Comparison of ENCODE assay signal across 12 cellular contexts in genomic region chr21:41664881-41665765, GRCh38.
DNase-seq lines count a peak whose midpoint lies in the region; ATAC-seq and TF ChIP-seq lines count a peak whose summit lies in the region.
"Had no signal": no experiment of that assay in that cellular context is flagged by ENCODE, and none has a peak within 500 bp of the region (broad histone marks: within the 10 kb centered on the region; RNA-seq: fewer than 3 reads in every experiment).

No MANE protein-coding gene starts in this region.

- TF ChIP-seq CTCF in heart left ventricle (IDR thresholded peaks at IDR 0.05), result no peak
- no peak for TF ChIP-seq CTCF in progenitor cell of endocrine pancreas (IDR thresholded peaks at IDR 0.05; ENCODE audit: unreplicated experiment)
- TF ChIP-seq CTCF in endothelial cell (IDR thresholded peaks at IDR 0.05; ENCODE audit: unreplicated experiment), result no peak

- no peak overlapping the region for H3K4me3 Mint-ChIP-seq in progenitor cell of endocrine pancreas (ENCODE audit: low read depth)
- H3K4me3 Mint-ChIP-seq in activated T-cell treated with anti-CD3 and anti-CD28 coated beads, Interleukin-2, amount 50 U/mL, for 4 hours, result no peak overlapping the region
- H3K4me3 Mint-ChIP-seq in endothelial cell (ENCODE audit: unreplicated experiment), result no peak overlapping the region

- H3K27me3 ChIP-seq in adipocyte (replicated peaks; ENCODE audit: control insufficient read depth, insufficient read depth, low read length), result no peaks in the 10 kb centered on the region
- H3K27me3 ChIP-seq in heart left ventricle, result peaks cover 0 to 11% (median 0%) of the 10 kb centered on the region in 9 donors

- H3K36me3 Mint-ChIP-seq in progenitor cell of endocrine pancreas (ENCODE audit: insufficient read depth) (no peaks in the 10 kb centered on the region), endothelial cell (ENCODE audit: low read depth, unreplicated experiment) (no peaks in the 10 kb centered on the region)
- no peaks in the 10 kb centered on the region for H3K36me3 Mint-ChIP-seq in activated T-cell treated with anti-CD3 and anti-CD28 coated beads, Interleukin-2, amount 50 U/mL, for 4 hours (ENCODE audit: insufficient read depth)

- H3K27ac Mint-ChIP-seq in progenitor cell of endocrine pancreas (peak overlapping the region; percentile 31), endothelial cell (ENCODE audit: unreplicated experiment) (no peak overlapping the region)

- TF ChIP-seq POLR2A in heart left ventricle (IDR thresholded peaks at IDR 0.05), result no peak

- intact Hi-C loops in heart left ventricle (cut with DNase I), result no loop called here

- H3K36me3 ChIP-seq in adipocyte (ENCODE audit: control insufficient read depth, insufficient read depth, low read length, severe bottlenecking) (no peaks in the 10 kb centered on the region), heart left ventricle (no peaks in the 10 kb centered on the region)

- peak overlapping the region; percentile 45 for H3K9ac ChIP-seq in adipocyte (ENCODE audit: low read length)
- H3K9ac ChIP-seq: parathyroid adenoma had no signal

- H3K27ac ChIP-seq in heart left ventricle, result peak overlapping the region in 1 of 12 donors; percentile 25
- H3K27ac ChIP-seq: parathyroid adenoma had no signal

- H3K4me1 ChIP-seq in adipocyte (ENCODE audit: control insufficient read depth, insufficient read depth, low read length), result peaks cover 30% of the 10 kb centered on the region
- H3K4me1 ChIP-seq in heart left ventricle, result peaks cover 0 to 29% (median 0%) of the 10 kb centered on the region in 12 donors
- H3K4me1 ChIP-seq: parathyroid adenoma had no signal

- H3K27me3 Mint-ChIP-seq in progenitor cell of endocrine pancreas (no peaks in the 10 kb centered on the region), endothelial cell (ENCODE audit: unreplicated experiment) (peaks cover 6% of the 10 kb centered on the region)
- peaks cover 9% of the 10 kb centered on the region for H3K27me3 Mint-ChIP-seq in activated T-cell treated with anti-CD3 and anti-CD28 coated beads, Interleukin-2, amount 50 U/mL, for 4 hours (ENCODE audit: low read depth)

- WGBS in heart left ventricle, 4 donors, result 56 to 74% (median 61%) methylated on average over 29 to 32 of the region's 32 CpGs

- no peaks in the 10 kb centered on the region for H3K9me3 ChIP-seq in adipocyte (ENCODE audit: control insufficient read depth, low read length)
- H3K9me3 ChIP-seq in heart left ventricle, result no peaks in the 10 kb centered on the region

- DNase-seq in EH (ENCODE audit: low read depth), result peak; percentile 98
- DNase-seq in adipocyte (ENCODE audit: low read depth), result peak; percentile 67
- DNase-seq in heart left ventricle, result no peak
- no peak for DNase-seq in progenitor cell of endocrine pancreas (ENCODE audit: low spot score, unreplicated experiment)
- DNase-seq in activated T-cell treated with anti-CD3 and anti-CD28 coated beads, Interleukin-2, amount 50 U/mL, for 4 hours, result no peak
- DNase-seq in stimulated activated CD4-positive, alpha-beta T cell treated with anti-CD3 and anti-CD28 coated beads, Interleukin-15, amount 100 ng/mL, for 24 hours, result no peak
- no peak for DNase-seq in endothelial cell (ENCODE audit: low spot score)
- DNase-seq: activated CD4-positive, alpha-beta T cell treated with anti-CD3 and anti-CD28 coated beads, Interleukin-2, amount 50 U/mL, for 1 hour; hippocampal formation; NCI-H187 had no signal

- H3K9me3 Mint-ChIP-seq in progenitor cell of endocrine pancreas (ENCODE audit: low read depth) (no peaks in the 10 kb centered on the region), endothelial cell (ENCODE audit: unreplicated experiment) (no peaks in the 10 kb centered on the region)
- no peaks in the 10 kb centered on the region for H3K9me3 Mint-ChIP-seq in activated T-cell treated with anti-CD3 and anti-CD28 coated beads, Interleukin-2, amount 50 U/mL, for 4 hours

- H3K4me1 Mint-ChIP-seq in progenitor cell of endocrine pancreas (ENCODE audit: low read depth) (peaks cover 16% of the 10 kb centered on the region), endothelial cell (ENCODE audit: unreplicated experiment) (peaks cover 8% of the 10 kb centered on the region)
- H3K4me1 Mint-ChIP-seq in activated T-cell treated with anti-CD3 and anti-CD28 coated beads, Interleukin-2, amount 50 U/mL, for 4 hours (ENCODE audit: low read depth), result no peaks in the 10 kb centered on the region

- peak overlapping the region; percentile 34 for H3K4me3 ChIP-seq in adipocyte (ENCODE audit: low read length)
- H3K4me3 ChIP-seq in heart left ventricle, result peak overlapping the region in 3 of 12 donors; percentile 3 to 15 (median 9)

- ATAC-seq in heart left ventricle (peak in 3 of 4 donors; percentile 54 to 72 (median 65)), GM21526 (IDR thresholded peaks at IDR 0.05; ENCODE audit: low FRiP score, unreplicated experiment) (no peak)
- ATAC-seq in activated T-cell treated with anti-CD3 and anti-CD28 coated beads, Interleukin-2, amount 50 U/mL, for 4 hours, result no peak

Comparison
In these comparisons a context has a peak if more than half of its experiments do, and no peak if none do; other contexts are left out.
1. DNase-seq: peak in EH (single experiment) and adipocyte (single experiment); none in heart left ventricle (0 of 5), progenitor cell of endocrine pancreas (single experiment), activated T-cell treated with anti-CD3 and anti-CD28 coated beads, Interleukin-2, amount 50 U/mL, for 4 hours (single experiment), stimulated activated CD4-positive, alpha-beta T cell treated with anti-CD3 and anti-CD28 coated beads, Interleukin-15, amount 100 ng/mL, for 24 hours (single experiment) and endothelial cell (single experiment).
2. ATAC-seq: peak in heart left ventricle (3 of 4); none in activated T-cell treated with anti-CD3 and anti-CD28 coated beads, Interleukin-2, amount 50 U/mL, for 4 hours (0 of 2) and GM21526 (single experiment).